In genomic region chr2:190903693-190904450, GRCh38 we compare ENCODE assay signal across 1 cellular context.
TF ChIP-seq lines count a peak whose summit lies in the region.

No MANE protein-coding gene starts in this region.

TF ChIP-seq in HepG2, 621 proteins besides CTCF, POLR2A, EP300 and RAD21 (continued from another document):
- TF ChIP-seq ZMAT5 (CRISPR knock-in tag; IDR thresholded peaks at IDR 0.05; ENCODE audit: borderline replicate concordance, low read depth) (no peak), RBFOX2 (IDR thresholded peaks at IDR 0.05; ENCODE audit: low read depth, low read length) (0 out of 2 replicates have a peak, but pooled peaks have one; percentile 9), ZNF777 (CRISPR knock-in tag; IDR thresholded peaks at IDR 0.05) (no peak)
